25 cellular contexts compared by ENCODE assay signal in the genomic region with DNA sequence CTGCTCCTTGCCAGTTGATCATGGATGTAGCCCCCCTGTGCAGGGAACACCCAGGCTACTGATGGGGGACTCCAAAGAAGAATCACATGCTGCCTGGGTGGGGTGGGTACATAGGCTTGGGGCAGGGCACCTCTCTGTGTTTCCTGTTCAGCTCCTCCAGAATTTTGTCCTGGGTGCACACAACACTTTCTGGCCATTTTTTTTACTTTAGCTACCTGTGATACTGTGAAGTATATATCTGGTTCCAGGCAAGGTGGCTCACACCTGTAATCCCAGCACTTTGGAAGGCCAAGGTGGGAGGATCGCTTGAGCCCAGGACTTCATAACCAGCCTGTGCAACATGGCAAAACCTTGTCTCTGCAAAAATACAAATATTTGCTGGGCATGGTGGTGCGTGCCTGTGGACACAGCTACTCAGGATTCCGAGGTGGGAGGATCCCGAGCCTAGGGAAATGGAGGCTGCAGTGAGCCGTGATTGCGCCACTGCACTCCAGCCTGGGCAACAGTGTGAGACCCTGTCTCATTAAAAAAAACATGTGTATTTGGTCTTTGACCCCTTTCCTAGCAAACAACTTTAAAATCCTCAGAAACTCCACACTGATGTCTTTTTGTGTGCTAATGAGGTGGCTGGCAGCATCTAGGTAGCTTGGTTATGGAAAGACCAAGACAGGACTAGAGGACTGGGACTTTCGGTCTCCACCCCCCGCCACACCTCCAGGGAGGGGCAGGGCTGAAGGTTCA. TPM values are rescaled to one million over a fixed set of nuclear protein-coding genes. Genes with fewer than 3 reads are reported as not detected.
DNase-seq lines count a peak whose midpoint lies in the region; ATAC-seq and TF ChIP-seq lines count a peak whose summit lies in the region.
"Had no signal": no experiment of that assay in that cellular context is flagged by ENCODE, and none has a peak within 500 bp of the region (broad histone marks: within the 10 kb centered on the region; RNA-seq: fewer than 3 reads in every experiment).

No MANE protein-coding gene starts in this region.

- POLR2A ChIA-PET in activated CD4-positive, alpha-beta T cell treated with anti-CD3 and anti-CD28 coated beads, Interleukin-2, amount 10 ng/mL, durations not matched to agents 7 days and 5 days (lab: Charles Lee): no interaction called here
- POLR2A ChIA-PET in activated CD4-positive, alpha-beta memory T cell treated with anti-CD3 and anti-CD28 coated beads, Interleukin-2, amount 10 ng/mL, durations not matched to agents 7 days and 5 days (lab: Charles Lee): interaction anchor here (1.1 to 1.2 kb wide), 2 partner anchors 13 to 22 kb away, joined by 3 read pairs; no protein-coding TSS in a partner anchor

- H3K9me3 Mint-ChIP-seq in activated CD4-positive, alpha-beta T cell treated with anti-CD3 and anti-CD28 coated beads, Interleukin-2, amount 10 ng/mL, durations not matched to agents 7 days and 5 days: no peaks in the 10 kb centered on the region
- no peaks in the 10 kb centered on the region for H3K9me3 Mint-ChIP-seq in activated CD4-positive, alpha-beta memory T cell treated with anti-CD3 and anti-CD28 coated beads, Interleukin-2, amount 10 ng/mL, durations not matched to agents 7 days and 5 days
- H3K9me3 Mint-ChIP-seq: H9; memory B cell; stimulated activated naive CD8-positive, alpha-beta T cell treated with anti-CD3 and anti-CD28 coated beads, Interleukin-15, Interleukin-2, amounts not matched to agents 100 ng/mL and 50 ng/mL, for 24 hours; T-helper 2 cell treated with Interferon-gamma antibody and Interleukin-4, amounts not matched to agents 5 μg/mL and 100 μg/mL, for 36 hours had no signal

- H3K36me3 Mint-ChIP-seq in activated CD4-positive, alpha-beta T cell treated with anti-CD3 and anti-CD28 coated beads, Interleukin-2, amount 10 ng/mL, durations not matched to agents 7 days and 5 days (ENCODE audit: low read depth): peaks cover 13% of the 10 kb centered on the region
- H3K36me3 Mint-ChIP-seq in activated CD4-positive, alpha-beta memory T cell treated with anti-CD3 and anti-CD28 coated beads, Interleukin-2, amount 10 ng/mL, durations not matched to agents 7 days and 5 days (ENCODE audit: low read depth): peaks cover 10% of the 10 kb centered on the region

- H3K27me3 ChIP-seq in RWPE2 (ENCODE audit: insufficient read depth, poor library complexity, severe bottlenecking): no peaks in the 10 kb centered on the region
- no peaks in the 10 kb centered on the region for H3K27me3 ChIP-seq in esophagus squamous epithelium
- H3K27me3 ChIP-seq in thyroid gland: no peaks in the 10 kb centered on the region
- no peaks in the 10 kb centered on the region for H3K27me3 ChIP-seq in dorsolateral prefrontal cortex
- H3K27me3 ChIP-seq: hepatocyte had no signal

- no peak overlapping the region for H3K4me3 ChIP-seq in RWPE2 (ENCODE audit: severe bottlenecking)
- H3K4me3 ChIP-seq in esophagus squamous epithelium: no peak overlapping the region
- no peak overlapping the region for H3K4me3 ChIP-seq in thyroid gland (replicated peaks in 1 of 3)
- H3K4me3 ChIP-seq in dorsolateral prefrontal cortex: no peak overlapping the region
- H3K4me3 ChIP-seq: hepatocyte, prostate gland had no signal

- ATAC-seq in RWPE2 (ENCODE audit: low read depth) (peak; percentile 48), HG03457 (IDR thresholded peaks at IDR 0.05; ENCODE audit: unreplicated experiment) (no peak)
- ATAC-seq: left cardiac atrium had no signal

- H3K27ac ChIP-seq in RWPE2 (ENCODE audit: poor library complexity, severe bottlenecking) (peak overlapping the region; percentile 9), esophagus squamous epithelium (peak overlapping the region in 3 of 4 donors; percentile 17 to 55 (median 49)), thyroid gland (peak overlapping the region; percentile 22 to 95 (median 93)), dorsolateral prefrontal cortex (no peak overlapping the region)
- H3K27ac ChIP-seq: hepatocyte, prostate gland had no signal

- WGBS in esophagus squamous epithelium, 2 donors: 56 to 73% methylated on average over 8 of the region's 8 CpGs
- 90 to 93% methylated on average over 8 of the region's 8 CpGs for WGBS in thyroid gland, 2 donors

- CTCF ChIA-PET in activated CD4-positive, alpha-beta T cell treated with anti-CD3 and anti-CD28 coated beads, Interleukin-2, amount 10 ng/mL, durations not matched to agents 7 days and 5 days (lab: Charles Lee): interaction anchor here (1.3 to 1.6 kb wide), 2 partner anchors 12 to 53 kb away, joined by 3 read pairs; no protein-coding TSS in a partner anchor
- CTCF ChIA-PET in activated CD4-positive, alpha-beta memory T cell treated with anti-CD3 and anti-CD28 coated beads, Interleukin-2, amount 10 ng/mL, durations not matched to agents 7 days and 5 days (lab: Charles Lee): no interaction called here

- H3K36me3 ChIP-seq in RWPE2 (ENCODE audit: low read depth) (peaks cover 9% of the 10 kb centered on the region), esophagus squamous epithelium (peaks cover 0 to 82% (median 0%) of the 10 kb centered on the region in 3 donors), thyroid gland (peaks cover 0 to 14% of the 10 kb centered on the region in 2 donors)
- H3K36me3 ChIP-seq: prostate gland had no signal

- peaks cover 22% of the 10 kb centered on the region for H3K4me1 Mint-ChIP-seq in activated CD4-positive, alpha-beta T cell treated with anti-CD3 and anti-CD28 coated beads, Interleukin-2, amount 10 ng/mL, durations not matched to agents 7 days and 5 days
- peaks cover 8% of the 10 kb centered on the region for H3K4me1 Mint-ChIP-seq in activated CD4-positive, alpha-beta memory T cell treated with anti-CD3 and anti-CD28 coated beads, Interleukin-2, amount 10 ng/mL, durations not matched to agents 7 days and 5 days
- H3K4me1 Mint-ChIP-seq: H9 had no signal

- H3K9me3 ChIP-seq in RWPE2 (ENCODE audit: severe bottlenecking) (no peaks in the 10 kb centered on the region), esophagus squamous epithelium (no peaks in the 10 kb centered on the region), thyroid gland (no peaks in the 10 kb centered on the region)
- H3K9me3 ChIP-seq: prostate gland had no signal

- H3K4me3 Mint-ChIP-seq in activated CD4-positive, alpha-beta T cell treated with anti-CD3 and anti-CD28 coated beads, Interleukin-2, amount 10 ng/mL, durations not matched to agents 7 days and 5 days: no peak overlapping the region
- no peak overlapping the region for H3K4me3 Mint-ChIP-seq in activated CD4-positive, alpha-beta memory T cell treated with anti-CD3 and anti-CD28 coated beads, Interleukin-2, amount 10 ng/mL, durations not matched to agents 7 days and 5 days
- H3K4me3 Mint-ChIP-seq: H9; memory B cell; stimulated activated naive CD8-positive, alpha-beta T cell treated with anti-CD3 and anti-CD28 coated beads, Interleukin-15, Interleukin-2, amounts not matched to agents 100 ng/mL and 50 ng/mL, for 24 hours; T-helper 2 cell treated with Interferon-gamma antibody and Interleukin-4, amounts not matched to agents 5 μg/mL and 100 μg/mL, for 36 hours had no signal

- no peaks in the 10 kb centered on the region for H3K27me3 Mint-ChIP-seq in activated CD4-positive, alpha-beta T cell treated with anti-CD3 and anti-CD28 coated beads, Interleukin-2, amount 10 ng/mL, durations not matched to agents 7 days and 5 days
- H3K27me3 Mint-ChIP-seq in activated CD4-positive, alpha-beta memory T cell treated with anti-CD3 and anti-CD28 coated beads, Interleukin-2, amount 10 ng/mL, durations not matched to agents 7 days and 5 days: no peaks in the 10 kb centered on the region
- H3K27me3 Mint-ChIP-seq: memory B cell; stimulated activated naive CD8-positive, alpha-beta T cell treated with anti-CD3 and anti-CD28 coated beads, Interleukin-15, Interleukin-2, amounts not matched to agents 100 ng/mL and 50 ng/mL, for 24 hours had no signal

- H3K27ac Mint-ChIP-seq in activated CD4-positive, alpha-beta T cell treated with anti-CD3 and anti-CD28 coated beads, Interleukin-2, amount 10 ng/mL, durations not matched to agents 7 days and 5 days: peak overlapping the region; percentile 64
- no peak overlapping the region for H3K27ac Mint-ChIP-seq in activated CD4-positive, alpha-beta memory T cell treated with anti-CD3 and anti-CD28 coated beads, Interleukin-2, amount 10 ng/mL, durations not matched to agents 7 days and 5 days
- H3K27ac Mint-ChIP-seq: H9; memory B cell; stimulated activated naive CD8-positive, alpha-beta T cell treated with anti-CD3 and anti-CD28 coated beads, Interleukin-15, Interleukin-2, amounts not matched to agents 100 ng/mL and 50 ng/mL, for 24 hours; T-helper 2 cell treated with Interferon-gamma antibody and Interleukin-4, amounts not matched to agents 5 μg/mL and 100 μg/mL, for 36 hours had no signal

- TF ChIP-seq POLR2A in esophagus squamous epithelium (IDR thresholded peaks at IDR 0.05) (no peak), thyroid gland (IDR thresholded peaks at IDR 0.05) (no peak)

- DNase-seq in activated CD4-positive, alpha-beta T cell treated with anti-CD3 and anti-CD28 coated beads, Interleukin-2, amount 10 ng/mL, durations not matched to agents 7 days and 5 days: no peak
- no peak for DNase-seq in activated CD4-positive, alpha-beta T cell treated with anti-CD3 and anti-CD28 coated beads for 4 hours
- no peak for DNase-seq in RWPE2 (ENCODE audit: low spot score)
- no peak for DNase-seq in esophagus squamous epithelium (lab: John Stamatoyannopoulos, UW)
- DNase-seq in thyroid gland: no peak
- no peak for DNase-seq in activated CD4-positive, alpha-beta memory T cell treated with anti-CD3 and anti-CD28 coated beads, Interleukin-2, amount 10 ng/mL, durations not matched to agents 7 days and 5 days
- DNase-seq in dorsolateral prefrontal cortex: no peak
- DNase-seq: activated CD4-positive, alpha-beta T cell treated with anti-CD3 and anti-CD28 coated beads, Interleukin-2, amount 50 U/mL, for 1 hour; activated naive CD4-positive, alpha-beta T cell treated with anti-CD3 and anti-CD28 coated beads, Interleukin-2, amount 50 U/mL, for 16 hours; amniotic stem cell; DMS79; effector memory CD4-positive, alpha-beta T cell; GF-D8; H9; KG1; left cardiac atrium; NCI-H1417 treated with DMSO at 0.1 percent for 48 hours; NCI-H2107; NCI-H82 had no signal

- TF ChIP-seq CTCF in RWPE2 (IDR thresholded peaks at IDR 0.05; ENCODE audit: poor library complexity, severe bottlenecking) (no peak), esophagus squamous epithelium (IDR thresholded peaks at IDR 0.05) (no peak), thyroid gland (IDR thresholded peaks at IDR 0.05) (no peak), dorsolateral prefrontal cortex (IDR thresholded peaks at IDR 0.05 in 54 of 56, conservative IDR thresholded peaks at IDR 0.05 in 2 of 56; ENCODE audit: low read depth in 1 of 56, partially characterized antibody in 56 of 56) (no peak)

- intact Hi-C loops in esophagus squamous epithelium (cut with DNase I): no loop called here
- intact Hi-C loops in thyroid gland (cut with DNase I): no loop called here
- intact Hi-C loops in dorsolateral prefrontal cortex (cut with DNase I): loop anchor here in 1 of 2 donors (5.0 kb wide), 1 partner anchor 87 kb away; no protein-coding TSS in a partner anchor

- H3K4me1 ChIP-seq in RWPE2 (ENCODE audit: insufficient read depth, poor library complexity, severe bottlenecking): peaks cover 20% of the 10 kb centered on the region
- H3K4me1 ChIP-seq in esophagus squamous epithelium: peaks cover 0 to 62% (median 10%) of the 10 kb centered on the region in 3 donors
- peaks cover 34 to 48% of the 10 kb centered on the region in 2 donors for H3K4me1 ChIP-seq in thyroid gland

RNA-seq across cellular contexts. Expression of a gene that starts 14.1 kb away (rescaled TPM):
- under 1 TPM; 0.50 to 0.77 TPM for total RNA-seq in activated CD4-positive, alpha-beta T cell treated with anti-CD3 and anti-CD28 coated beads, Interleukin-2, amount 10 ng/mL, durations not matched to agents 7 days and 5 days
- 10 to 100 TPM in 3 of 4 donors, 1 to 10 TPM in 1; 7.2 to 24.7 (median 17.7) TPM for total RNA-seq in esophagus squamous epithelium
- total RNA-seq in thyroid gland: 100 to 1,000 TPM in 2 of 4 donors, 10 to 100 TPM in 2; 26.3 to 133 (median 85.8) TPM
- total RNA-seq in activated CD4-positive, alpha-beta memory T cell treated with anti-CD3 and anti-CD28 coated beads, Interleukin-2, amount 10 ng/mL, durations not matched to agents 7 days and 5 days: 1 to 10 TPM; 1.6 to 1.8 TPM
- 10 to 100 TPM in 3 of 120 experiments, 1 to 10 TPM in 117; 1.5 to 23.0 (median 3.8) TPM for total RNA-seq in dorsolateral prefrontal cortex

RNA-seq across cellular contexts. Expression of a gene that starts 15.6 kb away (rescaled TPM):
- total RNA-seq in activated CD4-positive, alpha-beta T cell treated with anti-CD3 and anti-CD28 coated beads, Interleukin-2, amount 10 ng/mL, durations not matched to agents 7 days and 5 days: 10 to 100 TPM; 52.1 to 72.7 TPM
- total RNA-seq in esophagus squamous epithelium (10 to 100 TPM; 47.1 to 54.5 (median 48.7) TPM), thyroid gland (10 to 100 TPM; 58.3 to 81.3 (median 68.2) TPM), dorsolateral prefrontal cortex (10 to 100 TPM; 18.3 to 51.4 (median 33.9) TPM)
- 10 to 100 TPM; 42.3 to 49.2 TPM for total RNA-seq in activated CD4-positive, alpha-beta memory T cell treated with anti-CD3 and anti-CD28 coated beads, Interleukin-2, amount 10 ng/mL, durations not matched to agents 7 days and 5 days

RNA-seq across cellular contexts. Expression of a gene that starts 20.4 kb away (rescaled TPM):
- total RNA-seq in activated CD4-positive, alpha-beta T cell treated with anti-CD3 and anti-CD28 coated beads, Interleukin-2, amount 10 ng/mL, durations not matched to agents 7 days and 5 days: 10 to 100 TPM; 46.5 to 58.9 TPM
- total RNA-seq in esophagus squamous epithelium (10 to 100 TPM; 59.2 to 71.7 (median 66.4) TPM), thyroid gland (100 to 1,000 TPM in 3 of 4 donors, 10 to 100 TPM in 1; 95.5 to 136 (median 126) TPM), dorsolateral prefrontal cortex (100 to 1,000 TPM in 119 of 120 experiments, 10 to 100 TPM in 1; 98.5 to 184 (median 132) TPM)
- total RNA-seq in activated CD4-positive, alpha-beta memory T cell treated with anti-CD3 and anti-CD28 coated beads, Interleukin-2, amount 10 ng/mL, durations not matched to agents 7 days and 5 days: 10 to 100 TPM; 66.6 to 68.3 TPM

RNA-seq across cellular contexts. Expression of a gene that starts 51.5 kb away (rescaled TPM):
- under 1 TPM; 0.62 to 0.65 TPM for total RNA-seq in activated CD4-positive, alpha-beta T cell treated with anti-CD3 and anti-CD28 coated beads, Interleukin-2, amount 10 ng/mL, durations not matched to agents 7 days and 5 days
- 1 to 10 TPM; 1.1 to 6.3 (median 4.4) TPM for total RNA-seq in esophagus squamous epithelium
- total RNA-seq in thyroid gland: 10 to 100 TPM; 27.7 to 39.1 (median 35.1) TPM
- 1 to 10 TPM in 1 of 2 experiments, under 1 TPM in 1; 0.90 to 1.0 TPM for total RNA-seq in activated CD4-positive, alpha-beta memory T cell treated with anti-CD3 and anti-CD28 coated beads, Interleukin-2, amount 10 ng/mL, durations not matched to agents 7 days and 5 days
- total RNA-seq in dorsolateral prefrontal cortex: 100 to 1,000 TPM in 117 of 120 experiments, 10 to 100 TPM in 3; 55.7 to 232 (median 165) TPM

Comparison
In these comparisons a context has a peak if more than half of its experiments do, and no peak if none do; other contexts are left out.
1. H3K27ac ChIP-seq: peak in RWPE2 (single experiment), esophagus squamous epithelium (3 of 4) and thyroid gland (3 of 3); none in dorsolateral prefrontal cortex (0 of 59).